11 cellular contexts compared by ENCODE assay signal in the genomic region with DNA sequence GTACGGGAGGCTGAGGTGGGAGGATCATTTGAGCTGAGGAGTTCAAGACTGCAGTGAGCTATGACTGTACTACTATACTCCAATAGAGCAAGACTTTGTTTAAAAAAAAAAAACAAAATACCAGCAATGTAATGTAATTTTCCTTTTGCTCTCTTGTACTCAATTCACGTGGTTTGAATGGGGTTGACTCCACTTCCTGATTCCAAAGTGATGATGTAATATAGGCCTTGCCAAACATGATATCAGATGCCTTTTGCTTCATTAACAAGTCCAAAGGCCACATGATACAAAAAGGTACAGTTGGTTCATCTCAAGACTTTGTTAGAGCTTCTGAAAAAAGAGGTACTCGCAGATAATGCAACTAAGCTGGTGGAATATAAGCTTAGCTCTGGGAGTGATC.
A peak's percentile ranks its signal among the peaks of the same experiment; 100 is the strongest.
DNase-seq lines count a peak whose midpoint lies in the region; ATAC-seq and TF ChIP-seq lines count a peak whose summit lies in the region.
"Had no signal": no experiment of that assay in that cellular context is flagged by ENCODE, and none has a peak within 500 bp of the region (broad histone marks: within the 10 kb centered on the region; RNA-seq: fewer than 3 reads in every experiment).

No MANE protein-coding gene starts in this region.

- H3K27ac ChIP-seq in SK-N-SH (ENCODE audit: low read depth in 2 of 2, low read length in 1 of 2) (no peak overlapping the region), upper lobe of right lung (no peak overlapping the region)
- H3K27ac ChIP-seq: psoas muscle had no signal

- no peak for DNase-seq in natural killer cell treated with Interleukin-12 subunit alpha and Interleukin-12 subunit beta and Interleukin-15 and Interleukin-18, amount 100 ng/mL, for 72 hours (ENCODE audit: low spot score)
- DNase-seq in natural killer cell (no peak), SK-N-SH (no peak), fibroblast of pulmonary artery (ENCODE audit: low read depth) (peak; percentile 62), upper lobe of right lung (no peak), SK-N-DZ (ENCODE audit: low spot score) (no peak), NCI-H446 treated with DMSO at 0.1 percent for 48 hours (lab: John Stamatoyannopoulos, UW) (no peak), NCI-H1048 (lab: John Stamatoyannopoulos, UW) (no peak)
- DNase-seq: NCI-H1694, psoas muscle had no signal

- H3K4me1 ChIP-seq in SK-N-SH (ENCODE audit: control insufficient read depth in 1 of 2, insufficient read depth in 2 of 2, low read depth in 1 of 2, low read length in 1 of 2) (no peaks in the 10 kb centered on the region), upper lobe of right lung (no peaks in the 10 kb centered on the region)
- H3K4me1 ChIP-seq: psoas muscle had no signal

- H3F3A ChIP-seq in SK-N-SH (replicated peaks; ENCODE audit: insufficient read depth), result no peaks in the 10 kb centered on the region

- POLR2A ChIA-PET in SK-N-SH (lab: Yijun Ruan, JAX), result no interaction called here

- H3K4me3 Mint-ChIP-seq in natural killer cell treated with Interleukin-12 subunit alpha and Interleukin-12 subunit beta and Interleukin-15 and Interleukin-18, amount 100 ng/mL, for 72 hours, result peak overlapping the region; percentile 42
- no peak overlapping the region for H3K4me3 Mint-ChIP-seq in natural killer cell

- H3K4me1 Mint-ChIP-seq in natural killer cell treated with Interleukin-12 subunit alpha and Interleukin-12 subunit beta and Interleukin-15 and Interleukin-18, amount 100 ng/mL, for 72 hours (ENCODE audit: low read depth in 2 of 2), result peaks cover 44 to 66% of the 10 kb centered on the region in 2 donors
- peaks cover 17 to 19% of the 10 kb centered on the region in 2 donors for H3K4me1 Mint-ChIP-seq in natural killer cell

- H3K27me3 ChIP-seq in SK-N-SH (ENCODE audit: insufficient read depth) (no peaks in the 10 kb centered on the region), upper lobe of right lung (no peaks in the 10 kb centered on the region)

- H3K36me3 ChIP-seq in SK-N-SH (replicated peaks in 1 of 2; ENCODE audit: control insufficient read depth in 1 of 2, insufficient read depth in 2 of 2, low read length in 1 of 2), result no peaks in the 10 kb centered on the region
- H3K36me3 ChIP-seq in upper lobe of right lung, result no peaks in the 10 kb centered on the region

- no peak overlapping the region for H3K4me3 ChIP-seq in SK-N-SH (ENCODE audit: low read depth in 2 of 2, low read length in 1 of 2)
- no peak overlapping the region for H3K4me3 ChIP-seq in fibroblast of pulmonary artery (replicated peaks; ENCODE audit: low read depth, low read length)
- no peak overlapping the region for H3K4me3 ChIP-seq in upper lobe of right lung
- H3K4me3 ChIP-seq: psoas muscle had no signal

- intact Hi-C loops in natural killer cell (cut with micrococcal nuclease), result no loop called here
- intact Hi-C loops in upper lobe of right lung (cut with DNase I), result no loop called here

- H2AFZ ChIP-seq in SK-N-SH (ENCODE audit: low read depth), result no peak overlapping the region

- peak; percentile 28 to 59 for ATAC-seq in natural killer cell treated with Interleukin-12 subunit alpha and Interleukin-12 subunit beta and Interleukin-15 and Interleukin-18, amount 100 ng/mL, for 72 hours
- ATAC-seq in natural killer cell (no peak), upper lobe of right lung (peak; percentile 73)

- 71% methylated on average over 3 of the region's 3 CpGs for WGBS in SK-N-SH (ENCODE audit: low lambda C conversion rate)

- no peaks in the 10 kb centered on the region for H3K79me2 ChIP-seq in SK-N-SH (ENCODE audit: insufficient read depth)

- H3K4me2 ChIP-seq in SK-N-SH, result no peak overlapping the region

- H4K20me1 ChIP-seq in SK-N-SH (ENCODE audit: insufficient read depth), result no peaks in the 10 kb centered on the region

- H3K27me3 Mint-ChIP-seq in natural killer cell treated with Interleukin-12 subunit alpha and Interleukin-12 subunit beta and Interleukin-15 and Interleukin-18, amount 100 ng/mL, for 72 hours, result no peaks in the 10 kb centered on the region
- no peaks in the 10 kb centered on the region for H3K27me3 Mint-ChIP-seq in natural killer cell (ENCODE audit: low read depth in 2 of 2)
- H3K27me3 Mint-ChIP-seq: activated naive CD8-positive, alpha-beta T cell had no signal

- CTCF ChIA-PET in SK-N-SH (lab: Yijun Ruan, JAX), result interaction anchor here (1.0 kb wide), 1 partner anchor 16 kb away, joined by 3 read pairs; no protein-coding TSS in a partner anchor

- H3K9ac ChIP-seq in SK-N-SH, result no peak overlapping the region

- no peaks in the 10 kb centered on the region for H3K9me2 ChIP-seq in SK-N-SH

- TF ChIP-seq CTCF in natural killer cell (IDR thresholded peaks at IDR 0.05) (no peak), SK-N-SH (IDR thresholded peaks at IDR 0.05) (no peak), fibroblast of pulmonary artery (IDR thresholded peaks at IDR 0.05; ENCODE audit: low read length, missing control alignments) (no peak), upper lobe of right lung (IDR thresholded peaks at IDR 0.05) (no peak)

- no peak for TF ChIP-seq EP300 in SK-N-SH (IDR thresholded peaks at IDR 0.05; ENCODE audit: borderline replicate concordance in 1 of 2, low read depth in 1 of 2, low read length in 1 of 2)

- no peak for TF ChIP-seq RAD21 in SK-N-SH (IDR thresholded peaks at IDR 0.05; ENCODE audit: low read length)

- H3K36me3 Mint-ChIP-seq in natural killer cell treated with Interleukin-12 subunit alpha and Interleukin-12 subunit beta and Interleukin-15 and Interleukin-18, amount 100 ng/mL, for 72 hours, result peaks cover 22% of the 10 kb centered on the region
- peaks cover 7% of the 10 kb centered on the region for H3K36me3 Mint-ChIP-seq in natural killer cell

- H3K9me3 Mint-ChIP-seq in natural killer cell treated with Interleukin-12 subunit alpha and Interleukin-12 subunit beta and Interleukin-15 and Interleukin-18, amount 100 ng/mL, for 72 hours, result peaks cover 7% of the 10 kb centered on the region
- no peaks in the 10 kb centered on the region for H3K9me3 Mint-ChIP-seq in natural killer cell

- peak overlapping the region; percentile 52 to 67 for H3K27ac Mint-ChIP-seq in natural killer cell treated with Interleukin-12 subunit alpha and Interleukin-12 subunit beta and Interleukin-15 and Interleukin-18, amount 100 ng/mL, for 72 hours
- no peak overlapping the region for H3K27ac Mint-ChIP-seq in natural killer cell

- H3K9me3 ChIP-seq in SK-N-SH (no peaks in the 10 kb centered on the region), upper lobe of right lung (no peaks in the 10 kb centered on the region)
- H3K9me3 ChIP-seq: psoas muscle had no signal

TF ChIP-seq in SK-N-SH, 30 proteins besides CTCF, POLR2A, EP300 and RAD21:
- TF ChIP-seq TCF12 (IDR thresholded peaks at IDR 0.05) (no peak), ELF1 (IDR thresholded peaks at IDR 0.05) (peak; percentile 66; the same call in 1 of the 2 replicates)

Comparison
In these comparisons a context has a peak if more than half of its experiments do, and no peak if none do; other contexts are left out.
1. ATAC-seq: peak in natural killer cell treated with Interleukin-12 subunit alpha and Interleukin-12 subunit beta and Interleukin-15 and Interleukin-18, amount 100 ng/mL, for 72 hours (2 of 2) and upper lobe of right lung (single experiment); none in natural killer cell (0 of 3).
2. H3K27ac Mint-ChIP-seq: peak in natural killer cell treated with Interleukin-12 subunit alpha and Interleukin-12 subunit beta and Interleukin-15 and Interleukin-18, amount 100 ng/mL, for 72 hours (2 of 2); none in natural killer cell (0 of 2).